ENCODE assay signal across 17 cellular contexts in the genomic region with DNA sequence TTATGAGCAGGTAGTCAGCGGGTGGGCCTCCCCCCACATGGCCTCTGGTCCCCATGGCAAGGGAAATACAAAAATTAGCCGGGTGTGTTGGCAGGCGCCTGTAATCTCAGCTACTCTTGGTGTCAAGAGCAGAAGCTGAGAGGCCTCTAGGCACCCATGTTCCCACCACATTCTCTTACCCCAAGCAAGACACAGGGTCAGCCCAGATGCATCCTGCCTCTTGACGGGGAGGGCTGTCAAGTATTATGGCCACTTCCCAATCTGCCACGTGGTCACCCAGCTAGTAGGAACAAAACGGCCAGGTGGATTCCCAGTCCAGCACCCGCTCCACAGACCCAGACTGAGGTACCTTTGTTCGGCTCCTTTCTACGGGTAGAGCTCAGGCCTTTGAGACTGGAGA.
"Had no signal": no experiment of that assay in that cellular context is flagged by ENCODE, and none has a peak within 500 bp of the region (broad histone marks: within the 10 kb centered on the region; RNA-seq: fewer than 3 reads in every experiment).

No MANE protein-coding gene starts in this region.

- DNase-seq: cortex of kidney; dorsolateral prefrontal cortex; effector CD4-positive, alpha-beta T cell; natural killer cell; sigmoid colon; stimulated activated CD4-positive, alpha-beta T cell treated with anti-CD3 and anti-CD28 coated beads, Interleukin-2, amount 100 ng/mL, for 24 hours; stimulated activated CD4-positive, alpha-beta T cell treated with anti-CD3 and anti-CD28 coated beads, Interleukin-4, amount 100 ng/mL, for 24 hours; stimulated activated naive CD4-positive, alpha-beta T cell treated with Interleukin-2 at 50 U/mL for 16 hours; stomach; thyroid gland; trophoblast cell had no signal

- ATAC-seq: left lobe of liver; natural killer cell; stimulated activated effector memory CD8-positive, alpha-beta T cell treated with anti-CD3 and anti-CD28 coated beads, Interleukin-12 subunit alpha, Interleukin-12 subunit beta, amount 100 ng/mL, for 72 hours had no signal

- H3K4me1 ChIP-seq: prostate gland had no signal

- H3K27ac ChIP-seq: dorsolateral prefrontal cortex, prostate gland, sigmoid colon, stomach, thyroid gland had no signal

- H3K27me3 ChIP-seq: dorsolateral prefrontal cortex, stomach, thyroid gland had no signal

- FAIRE-seq: frontal cortex, keratinocyte had no signal

- H3K36me3 ChIP-seq: prostate gland, sigmoid colon, stomach, thyroid gland had no signal

- H3K4me3 ChIP-seq: dorsolateral prefrontal cortex, lung, prostate gland, sigmoid colon, stomach, thyroid gland had no signal

- H3K9me3 ChIP-seq: prostate gland, sigmoid colon, stomach, thyroid gland had no signal
